7 cellular contexts compared by ENCODE assay signal in genomic region chr2:149763358-149763757, GRCh38.
"Had no signal": no experiment of that assay in that cellular context is flagged by ENCODE, and none has a peak within 500 bp of the region (broad histone marks: within the 10 kb centered on the region; RNA-seq: fewer than 3 reads in every experiment).

No MANE protein-coding gene starts in this region.

- DNase-seq: GDM1, GF-D8 had no signal

- ATAC-seq: GM12878 had no signal

- FAIRE-seq: GM12878, GM12891, GM12892, GM18507, GM19239 had no signal

- H3K4me3 ChIP-seq: GM12878 had no signal
